In the genomic region with DNA sequence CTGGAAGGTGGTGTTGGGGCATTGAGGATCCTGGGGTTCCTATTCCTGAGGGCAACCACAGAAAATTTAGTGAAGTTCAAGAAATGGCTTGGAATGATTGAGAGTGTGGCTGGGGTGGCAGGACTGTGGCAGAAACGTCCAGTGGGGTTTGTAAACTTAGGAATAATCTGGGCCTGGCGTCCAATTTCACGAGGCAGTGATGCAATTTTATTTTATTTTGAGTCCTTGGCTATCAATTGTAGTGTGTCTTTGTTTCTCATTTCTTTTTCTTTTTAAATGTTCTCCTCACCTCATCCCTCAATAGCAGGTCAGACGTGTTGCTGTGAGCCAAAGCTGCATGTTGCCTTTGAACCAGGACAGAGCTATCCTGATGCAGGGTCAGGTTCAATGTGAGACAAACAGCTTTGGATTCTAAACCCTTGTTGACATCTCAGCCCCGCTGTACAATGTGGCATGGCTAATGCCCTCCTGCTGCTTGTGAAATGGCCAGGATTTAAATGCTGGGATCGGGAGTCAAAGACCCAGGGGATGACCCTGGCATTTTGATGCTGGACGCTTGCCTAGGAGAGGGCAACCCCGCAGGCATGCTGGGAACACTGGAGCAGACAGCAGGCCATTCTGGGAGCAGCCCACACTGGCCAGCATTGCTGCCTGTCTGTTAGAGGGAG, we compare ENCODE assay signal across 23 cellular contexts.
DNase-seq lines count a peak whose midpoint lies in the region; ATAC-seq and TF ChIP-seq lines count a peak whose summit lies in the region.
"Had no signal": no experiment of that assay in that cellular context is flagged by ENCODE, and none has a peak within 500 bp of the region (broad histone marks: within the 10 kb centered on the region; RNA-seq: fewer than 3 reads in every experiment).

No MANE protein-coding gene starts in this region.

- H3K4me1 ChIP-seq in liver (ENCODE audit: control insufficient read depth in 4 of 4, insufficient read depth in 4 of 4, low read length in 3 of 4) = peaks cover 0 to 24% (median 19%) of the 10 kb centered on the region in 4 donors

- H3K27ac ChIP-seq in liver (ENCODE audit: low read depth in 1 of 2, low read length in 2 of 2) = peak overlapping the region; percentile 62 to 67

- peak; percentile 22 for DNase-seq in MG63
- DNase-seq in Right ventricle myocardium superior = peak; percentile 52
- DNase-seq in retina = peak; percentile 35
- no peak for DNase-seq in cerebellar cortex (ENCODE audit: low spot score)
- DNase-seq in UCSD-AML1 (lab: John Stamatoyannopoulos, UW; ENCODE audit: unreplicated experiment) = no peak
- DNase-seq: activated CD4-positive, alpha-beta T cell treated with anti-CD3 and anti-CD28 coated beads, Interleukin-2, amount 10 ng/mL, durations not matched to agents 7 days and 5 days; activated gamma-delta T cell treated with Interleukin-2 at 50 U/mL for 16 hours; activated T-cell treated with anti-CD3 and anti-CD28 coated beads, Interleukin-2, amount 50 U/mL, for 4 hours; DMS53; GDM1; mesenchymal stem cell; naive B cell; NCI-H1048; NCI-H187; NCI-H2171 treated with DMSO at 0.1 percent for 48 hours; NCI-H510A treated with DMSO at 0.1 percent for 48 hours; PC-3; stimulated activated CD4-positive, alpha-beta T cell treated with anti-CD3 and anti-CD28 coated beads, Interleukin-4, amount 100 ng/mL, for 24 hours; T1000 had no signal

- intact Hi-C loops in Right ventricle myocardium superior (cut with DNase I) = no loop called here

- H3K27me3 ChIP-seq in MG63 (no peaks in the 10 kb centered on the region), liver (ENCODE audit: control insufficient read depth in 4 of 4, insufficient read depth in 4 of 4, low read length in 3 of 4) (no peaks in the 10 kb centered on the region)

- peak; percentile 67 for ATAC-seq in Right ventricle myocardium superior (ENCODE audit: poor library complexity)
- ATAC-seq in HG03460 (IDR thresholded peaks at IDR 0.05; ENCODE audit: unreplicated experiment) = no peak
- ATAC-seq in GM19395 (IDR thresholded peaks at IDR 0.05; ENCODE audit: unreplicated experiment) = no peak
- ATAC-seq: activated T-cell treated with anti-CD3 and anti-CD28 coated beads, Interleukin-2, amount 50 U/mL, for 4 hours; PC-3; stimulated activated memory B cell treated with anti-CD40 and anti-IgM and Interleukin-4, amounts not matched to agents 10 μg/mL and 1 μg/mL and 100 μg/mL, for 72 hours had no signal

- no peak for TF ChIP-seq CTCF in liver (IDR thresholded peaks at IDR 0.05; ENCODE audit: low read depth, low read length, missing input control)

- no peak overlapping the region for H3K9ac ChIP-seq in liver (ENCODE audit: low read depth in 1 of 2, low read length in 2 of 2)

- H3K36me3 ChIP-seq in MG63 = no peaks in the 10 kb centered on the region
- no peaks in the 10 kb centered on the region for H3K36me3 ChIP-seq in liver (ENCODE audit: control insufficient read depth in 4 of 4, insufficient read depth in 3 of 4, low read depth in 1 of 4, low read length in 3 of 4)

- H3K4me3 ChIP-seq in MG63 = no peak overlapping the region
- no peak overlapping the region for H3K4me3 ChIP-seq in liver (ENCODE audit: low read depth in 1 of 3, low read length in 3 of 3)

- no peaks in the 10 kb centered on the region for H3K9me3 ChIP-seq in MG63
- H3K9me3 ChIP-seq in liver (ENCODE audit: control insufficient read depth in 4 of 4, low read length in 3 of 4) = no peaks in the 10 kb centered on the region

- TF ChIP-seq RAD21 in liver (IDR thresholded peaks at IDR 0.05) = peak in 1 of 2 donors; percentile 60

- 36% methylated on average over 8 of the region's 8 CpGs for WGBS in liver

TF ChIP-seq in liver, 16 proteins besides CTCF, POLR2A, EP300 and RAD21:
- TF ChIP-seq, protein P1, sequence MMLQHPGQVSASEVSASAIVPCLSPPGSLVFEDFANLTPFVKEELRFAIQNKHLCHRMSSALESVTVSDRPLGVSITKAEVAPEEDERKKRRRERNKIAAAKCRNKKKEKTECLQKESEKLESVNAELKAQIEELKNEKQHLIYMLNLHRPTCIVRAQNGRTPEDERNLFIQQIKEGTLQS (IDR thresholded peaks at IDR 0.05) = no peak
- TF ChIP-seq RXRA (IDR thresholded peaks at IDR 0.05) (peak; percentile 96), JUND (IDR thresholded peaks at IDR 0.05) (peak; percentile 46 to 49), SP1 (IDR thresholded peaks at IDR 0.05) (peak; percentile 88), NR2F2 (IDR thresholded peaks at IDR 0.05) (peak; percentile 42), HNF4G (IDR thresholded peaks at IDR 0.05) (peak; percentile 45), HNF4A (conservative IDR thresholded peaks at IDR 0.05) (peak; percentile 78 to 83), FOXA2 (IDR thresholded peaks at IDR 0.05) (peak; percentile 72), EGR1 (IDR thresholded peaks at IDR 0.05; ENCODE audit: low read depth in 2 of 2) (no peak), GABPA (IDR thresholded peaks at IDR 0.05 in 1 of 2, conservative IDR thresholded peaks at IDR 0.05 in 1 of 2) (no peak), FOXA1 (IDR thresholded peaks at IDR 0.05) (peak; percentile 60), YY1 (IDR thresholded peaks at IDR 0.05) (peak; percentile 71), TAF1 (conservative IDR thresholded peaks at IDR 0.05) (no peak)
- TF ChIP-seq, protein P2, sequence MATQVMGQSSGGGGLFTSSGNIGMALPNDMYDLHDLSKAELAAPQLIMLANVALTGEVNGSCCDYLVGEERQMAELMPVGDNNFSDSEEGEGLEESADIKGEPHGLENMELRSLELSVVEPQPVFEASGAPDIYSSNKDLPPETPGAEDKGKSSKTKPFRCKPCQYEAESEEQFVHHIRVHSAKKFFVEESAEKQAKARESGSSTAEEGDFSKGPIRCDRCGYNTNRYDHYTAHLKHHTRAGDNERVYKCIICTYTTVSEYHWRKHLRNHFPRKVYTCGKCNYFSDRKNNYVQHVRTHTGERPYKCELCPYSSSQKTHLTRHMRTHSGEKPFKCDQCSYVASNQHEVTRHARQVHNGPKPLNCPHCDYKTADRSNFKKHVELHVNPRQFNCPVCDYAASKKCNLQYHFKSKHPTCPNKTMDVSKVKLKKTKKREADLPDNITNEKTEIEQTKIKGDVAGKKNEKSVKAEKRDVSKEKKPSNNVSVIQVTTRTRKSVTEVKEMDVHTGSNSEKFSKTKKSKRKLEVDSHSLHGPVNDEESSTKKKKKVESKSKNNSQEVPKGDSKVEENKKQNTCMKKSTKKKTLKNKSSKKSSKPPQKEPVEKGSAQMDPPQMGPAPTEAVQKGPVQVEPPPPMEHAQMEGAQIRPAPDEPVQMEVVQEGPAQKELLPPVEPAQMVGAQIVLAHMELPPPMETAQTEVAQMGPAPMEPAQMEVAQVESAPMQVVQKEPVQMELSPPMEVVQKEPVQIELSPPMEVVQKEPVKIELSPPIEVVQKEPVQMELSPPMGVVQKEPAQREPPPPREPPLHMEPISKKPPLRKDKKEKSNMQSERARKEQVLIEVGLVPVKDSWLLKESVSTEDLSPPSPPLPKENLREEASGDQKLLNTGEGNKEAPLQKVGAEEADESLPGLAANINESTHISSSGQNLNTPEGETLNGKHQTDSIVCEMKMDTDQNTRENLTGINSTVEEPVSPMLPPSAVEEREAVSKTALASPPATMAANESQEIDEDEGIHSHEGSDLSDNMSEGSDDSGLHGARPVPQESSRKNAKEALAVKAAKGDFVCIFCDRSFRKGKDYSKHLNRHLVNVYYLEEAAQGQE (IDR thresholded peaks at IDR 0.05) = no peak
- TF ChIP-seq, protein P3, sequence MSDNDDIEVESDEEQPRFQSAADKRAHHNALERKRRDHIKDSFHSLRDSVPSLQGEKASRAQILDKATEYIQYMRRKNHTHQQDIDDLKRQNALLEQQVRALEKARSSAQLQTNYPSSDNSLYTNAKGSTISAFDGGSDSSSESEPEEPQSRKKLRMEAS (IDR thresholded peaks at IDR 0.05) = peak; percentile 26
- TF ChIP-seq, protein P4, sequence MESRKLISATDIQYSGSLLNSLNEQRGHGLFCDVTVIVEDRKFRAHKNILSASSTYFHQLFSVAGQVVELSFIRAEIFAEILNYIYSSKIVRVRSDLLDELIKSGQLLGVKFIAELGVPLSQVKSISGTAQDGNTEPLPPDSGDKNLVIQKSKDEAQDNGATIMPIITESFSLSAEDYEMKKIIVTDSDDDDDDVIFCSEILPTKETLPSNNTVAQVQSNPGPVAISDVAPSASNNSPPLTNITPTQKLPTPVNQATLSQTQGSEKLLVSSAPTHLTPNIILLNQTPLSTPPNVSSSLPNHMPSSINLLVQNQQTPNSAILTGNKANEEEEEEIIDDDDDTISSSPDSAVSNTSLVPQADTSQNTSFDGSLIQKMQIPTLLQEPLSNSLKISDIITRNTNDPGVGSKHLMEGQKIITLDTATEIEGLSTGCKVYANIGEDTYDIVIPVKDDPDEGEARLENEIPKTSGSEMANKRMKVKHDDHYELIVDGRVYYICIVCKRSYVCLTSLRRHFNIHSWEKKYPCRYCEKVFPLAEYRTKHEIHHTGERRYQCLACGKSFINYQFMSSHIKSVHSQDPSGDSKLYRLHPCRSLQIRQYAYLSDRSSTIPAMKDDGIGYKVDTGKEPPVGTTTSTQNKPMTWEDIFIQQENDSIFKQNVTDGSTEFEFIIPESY (IDR thresholded peaks at IDR 0.05) = peak; percentile 26

Comparison
In these comparisons a context has a peak if more than half of its experiments do, and no peak if none do; other contexts are left out.
1. DNase-seq: peak in MG63 (single experiment), Right ventricle myocardium superior (single experiment) and retina (single experiment); none in cerebellar cortex (single experiment) and UCSD-AML1 (single experiment).